In genomic region chr1:225460737-225461532, GRCh38 we compare ENCODE assay signal across 11 cellular contexts. TPM values are rescaled to one million over a fixed set of nuclear protein-coding genes. Genes with fewer than 3 reads are reported as not detected.
A peak's percentile ranks its signal among the peaks of the same experiment; 100 is the strongest.
DNase-seq lines count a peak whose midpoint lies in the region; ATAC-seq, FAIRE-seq and TF ChIP-seq lines count a peak whose summit lies in the region.
"Had no signal": no experiment of that assay in that cellular context is flagged by ENCODE, and none has a peak within 500 bp of the region (broad histone marks: within the 10 kb centered on the region; RNA-seq: fewer than 3 reads in every experiment).

No MANE protein-coding gene starts in this region.

- no peaks in the 10 kb centered on the region for H3K27me3 Mint-ChIP-seq in CD8-positive, alpha-beta T cell (ENCODE audit: low read depth)

- H3K9me3 Mint-ChIP-seq in CD8-positive, alpha-beta T cell: no peaks in the 10 kb centered on the region

- H3K27ac ChIP-seq in CD8-positive, alpha-beta T cell (ENCODE audit: low read depth, low read length): peak overlapping the region; percentile 16
- H3K27ac ChIP-seq in K562 (ENCODE audit: extremely low read depth, low read depth, low read length) (no peak overlapping the region), rectal smooth muscle tissue (ENCODE audit: low read depth, low read length) (peak overlapping the region; percentile 91), small intestine (ENCODE audit: low read depth in 1 of 2, low read length in 1 of 2) (no peak overlapping the region)
- H3K27ac ChIP-seq: suprapubic skin had no signal

- H3K4me1 ChIP-seq in CD8-positive, alpha-beta T cell (ENCODE audit: insufficient read depth, low read length): peaks cover 30% of the 10 kb centered on the region
- peaks cover 0 to 25% of the 10 kb centered on the region in 2 experiments; a peak in 3 of 5 replicates for H3K4me1 ChIP-seq in K562 (replicated peaks in 1 of 2; ENCODE audit: control insufficient read depth in 2 of 2, insufficient read depth in 2 of 2, low read length in 2 of 2)
- H3K4me1 ChIP-seq in rectal smooth muscle tissue (ENCODE audit: control insufficient read depth, insufficient read depth, low read length): peaks cover 59% of the 10 kb centered on the region
- H3K4me1 ChIP-seq in small intestine (ENCODE audit: control insufficient read depth in 2 of 2, insufficient read depth in 1 of 2, low read depth in 1 of 2, low read length in 1 of 2): peaks cover 0 to 7% of the 10 kb centered on the region in 2 donors

- H3K9me3 ChIP-seq in CD8-positive, alpha-beta T cell (ENCODE audit: low read length): no peaks in the 10 kb centered on the region
- H3K9me3 ChIP-seq in K562 (replicated peaks; ENCODE audit: control insufficient read depth, insufficient read depth, low read depth, low read length) (no peaks in the 10 kb centered on the region), small intestine (ENCODE audit: control insufficient read depth, low read depth) (no peaks in the 10 kb centered on the region)
- H3K9me3 ChIP-seq: suprapubic skin had no signal

- WGBS in K562 (ENCODE audit: insufficient coverage, low coverage, missing lambda C conversion rate): 17% methylated on average over 8 of the region's 8 CpGs
- 42 to 67% (median 46%) methylated on average over 8 of the region's 8 CpGs for WGBS in small intestine, 3 donors

- no peaks in the 10 kb centered on the region for H3K9me1 ChIP-seq in K562 (ENCODE audit: control insufficient read depth, insufficient read depth, low read length)

- no peak for TF ChIP-seq POLR2A in K562 (conservative IDR thresholded peaks at IDR 0.05)

- H3K4me3 Mint-ChIP-seq in CD8-positive, alpha-beta T cell: no peak overlapping the region

- no peaks in the 10 kb centered on the region for H3K79me2 ChIP-seq in K562 (ENCODE audit: control insufficient read depth, insufficient read depth, low read length)

- peak overlapping the region; percentile 80 for H3K27ac Mint-ChIP-seq in CD8-positive, alpha-beta T cell

- no peaks in the 10 kb centered on the region for H3K27me3 ChIP-seq in CD8-positive, alpha-beta T cell (ENCODE audit: insufficient read depth, low read length)
- peaks cover 3 to 7% of the 10 kb centered on the region in 2 experiments; a peak in 3 of 5 replicates for H3K27me3 ChIP-seq in K562 (ENCODE audit: control insufficient read depth in 2 of 2, insufficient read depth in 2 of 2, low read length in 2 of 2)
- H3K27me3 ChIP-seq in rectal smooth muscle tissue (ENCODE audit: control insufficient read depth, insufficient read depth, low read length): no peaks in the 10 kb centered on the region
- no peaks in the 10 kb centered on the region for H3K27me3 ChIP-seq in small intestine (ENCODE audit: control insufficient read depth in 2 of 2, insufficient read depth in 2 of 2, low read length in 2 of 2)
- H3K27me3 ChIP-seq: suprapubic skin had no signal

- TF ChIP-seq CTCF in CD8-positive, alpha-beta T cell (IDR thresholded peaks at IDR 0.05): no peak
- no peak for TF ChIP-seq CTCF in K562 (IDR thresholded peaks at IDR 0.05 in 2 of 3, conservative IDR thresholded peaks at IDR 0.05 in 1 of 3; ENCODE audit: insufficient read depth in 2 of 3, low read depth in 1 of 3, low read length in 3 of 3)

- peak; percentile 26 to 81 (median 62) for DNase-seq in CD8-positive, alpha-beta T cell
- DNase-seq in K562 (ENCODE audit: extremely low read depth in 1 of 4, low spot score in 3 of 4) (no peak), small intestine (no peak), DMS53 (lab: John Stamatoyannopoulos, UW) (no peak), NCI-H2029 (lab: John Stamatoyannopoulos, UW) (no peak), ureter (ENCODE audit: low spot score) (no peak)
- DNase-seq: GOT3 had no signal

- no peak overlapping the region for H3K4me2 ChIP-seq in K562 (ENCODE audit: insufficient read depth, low read length)

- H3K36me3 ChIP-seq in CD8-positive, alpha-beta T cell (ENCODE audit: insufficient read depth, low read length): no peaks in the 10 kb centered on the region
- no peaks in the 10 kb centered on the region for H3K36me3 ChIP-seq in K562 (ENCODE audit: control insufficient read depth, insufficient read depth, low read length)
- no peaks in the 10 kb centered on the region for H3K36me3 ChIP-seq in rectal smooth muscle tissue (ENCODE audit: control insufficient read depth, insufficient read depth, low read length)
- H3K36me3 ChIP-seq in small intestine (ENCODE audit: control insufficient read depth in 2 of 2, insufficient read depth in 2 of 2, low read length in 2 of 2): no peaks in the 10 kb centered on the region
- H3K36me3 ChIP-seq: suprapubic skin had no signal

- H3K36me3 Mint-ChIP-seq in CD8-positive, alpha-beta T cell: no peaks in the 10 kb centered on the region

- H3K4me1 Mint-ChIP-seq in CD8-positive, alpha-beta T cell (ENCODE audit: low read depth): peaks cover 38% of the 10 kb centered on the region

- TF ChIP-seq EP300 in K562 (IDR thresholded peaks at IDR 0.05; ENCODE audit: low read length): no peak

- H2AFZ ChIP-seq in K562 (ENCODE audit: low read depth, low read length): no peak overlapping the region

- POLR2A ChIA-PET in CD8-positive, alpha-beta T cell (lab: Charles Lee): interaction anchor here (1.3 to 2.9 kb wide), 3 partner anchors 10 to 33 kb away, joined by 5 to 19 read pairs (median 6); partner anchors contain the start of gene LBR
- POLR2A ChIA-PET in K562 (lab: Yijun Ruan, JAX): interaction anchor here (0.5 to 1.2 kb wide), 11 partner anchors 8 to 622 kb away, joined by 3 to 4 read pairs (median 3); no protein-coding TSS in a partner anchor

- no peak for TF ChIP-seq RAD21 in K562 (CRISPR knock-in tag; conservative IDR thresholded peaks at IDR 0.05 in 1 of 2, IDR thresholded peaks at IDR 0.05 in 1 of 2)

- peaks cover 4% of the 10 kb centered on the region; the same call in 1 of the 2 replicates for H4K20me1 ChIP-seq in K562 (replicated peaks; ENCODE audit: control insufficient read depth, insufficient read depth, low read length)

- BruUV-seq in K562 (replicated peaks; lab: Mats Ljungman, UMichigan): no TSS peak

- peak; percentile 94 for ATAC-seq in CD8-positive, alpha-beta T cell
- ATAC-seq in SK-N-SH treated with all-trans-retinoic acid at 6 μM for 48 hours (peak; percentile 36), K562 (peak; percentile 4; the same call in 1 of the 3 replicates)

- intact Hi-C loops in CD8-positive, alpha-beta T cell (cut with DNase I, micrococcal nuclease): no loop called here
- intact Hi-C loops in K562 (cut with micrococcal nuclease): no loop called here

- H3K4me3 ChIP-seq in CD8-positive, alpha-beta T cell (ENCODE audit: low read depth, low read length): no peak overlapping the region
- H3K4me3 ChIP-seq in K562: no peak overlapping the region
- H3K4me3 ChIP-seq in rectal smooth muscle tissue (ENCODE audit: low read length): peak overlapping the region; percentile 22
- H3K4me3 ChIP-seq in small intestine (ENCODE audit: low read depth in 1 of 2, low read length in 2 of 2): no peak overlapping the region
- H3K4me3 ChIP-seq: suprapubic skin had no signal

- FAIRE-seq in K562 (lab: Jason Lieb, UNC): no peak
- no peak for FAIRE-seq in small intestine (lab: Jason Lieb, UNC)
- FAIRE-seq: endometrium had no signal

- peak overlapping the region in 1 of 2 experiments; percentile 11; a peak in 1 of 4 replicates for H3K9ac ChIP-seq in K562 (ENCODE audit: insufficient read depth in 1 of 2, low read depth in 2 of 2, low read length in 2 of 2)
- no peak overlapping the region for H3K9ac ChIP-seq in rectal smooth muscle tissue (ENCODE audit: low read length)

- CTCF ChIA-PET in CD8-positive, alpha-beta T cell (lab: Charles Lee): interaction anchor here (1.1 to 2.6 kb wide), 6 partner anchors 14 to 527 kb away, joined by 3 to 24 read pairs (median 4); partner anchors contain the start of gene LBR
- CTCF ChIA-PET in K562 (lab: Yijun Ruan, JAX; ENCODE audit: low intra/inter-chr PET ratio): interaction anchor here (0.6 kb wide), 1 partner anchor 507 kb away, joined by 3 read pairs; no protein-coding TSS in a partner anchor

- in situ Hi-C loops in K562 (cut with MboI): no loop called here

TF ChIP-seq in K562, 482 proteins besides CTCF, POLR2A, EP300 and RAD21 (continues in another document):
- no peak for TF ChIP-seq DLX4 (CRISPR knock-in tag; IDR thresholded peaks at IDR 0.05)

RNA-seq across cellular contexts. Expression of gene LBR, which starts 33.1 kb away (rescaled TPM):
- 100 to 1,000 TPM; 105 TPM for total RNA-seq in CD8-positive, alpha-beta T cell
- 218 and 419 TPM in 2 replicates for total RNA-seq in K562 (2011; cell fraction: chromatin; rRNA removed; ENCODE audit: low replicate concordance)
- 192 and 198 TPM in 2 replicates for total RNA-seq in K562 (2011; cell fraction: nucleolus; rRNA removed)
- 268 and 304 TPM in 2 replicates for total RNA-seq in K562 (2011; cell fraction: nucleoplasm; rRNA removed)
- total RNA-seq in K562 (2014; rRNA removed): 102 and 116 TPM in 2 replicates
- total RNA-seq in K562 (2014; rRNA removed; fragmentation: Illumina TruSeq; extraction: Trizol): 205 and 234 TPM in 2 replicates
- total RNA-seq in K562 (2015; rRNA removed; fragmentation: Illumina TruSeq; extraction: Trizol): 177 and 192 TPM in 2 replicates
- 229 and 235 TPM in 2 replicates for total RNA-seq in K562 (2021)
- polyA plus RNA-seq in K562 (2011; rRNA removed): 170 and 197 TPM in 2 replicates
- polyA plus RNA-seq in K562 (2011; cell fraction: cytosol; rRNA removed): 90.3 and 164 TPM in 2 replicates
- 137 and 143 TPM in 2 replicates for polyA plus RNA-seq in K562 (2011; cell fraction: nucleus; rRNA removed)
- polyA plus RNA-seq in K562 (2012): 106 and 154 TPM in 2 replicates
- 160 and 197 TPM in 2 replicates for polyA plus RNA-seq in K562 (2014; fragmentation: Illumina TruSeq; extraction: Trizol)
- 100 to 1,000 TPM; 203 to 217 TPM for polyA plus RNA-seq in K562 (2014; fragmentation: Nextera tagmentation; extraction: Ambion mirVana)
- polyA plus RNA-seq in K562 (2014; rRNA removed): 144 and 147 TPM in 2 replicates
- 186 and 194 TPM in 2 replicates for polyA minus RNA-seq in K562 (2011; rRNA and poly(A)+ RNA removed)
- polyA minus RNA-seq in K562 (2011; cell fraction: cytosol; rRNA and poly(A)+ RNA removed): 95.8 and 96.2 TPM in 2 replicates
- polyA minus RNA-seq in K562 (2011; cell fraction: nucleus; rRNA and poly(A)+ RNA removed): 102 and 157 TPM in 2 replicates
- polyA plus RNA-seq in small intestine: 10 to 100 TPM in 1 of 3 donors, 1 to 10 TPM in 2; 7.3 to 64.9 (median 9.4) TPM
- 81.0 TPM for total RNA-seq in ureter

Comparison
In these comparisons a context has a peak if more than half of its experiments do, and no peak if none do; other contexts are left out.
1. ATAC-seq: peak in every context shown above with its lines; median percentile 94 in CD8-positive, alpha-beta T cell; 36 in SK-N-SH treated with all-trans-retinoic acid at 6 μM for 48 hours; 4 in K562.
2. DNase-seq: peak in CD8-positive, alpha-beta T cell (7 of 7); none in K562 (0 of 4), small intestine (single experiment), DMS53 (single experiment), NCI-H2029 (single experiment) and ureter (single experiment).
3. H3K27ac ChIP-seq: peak in CD8-positive, alpha-beta T cell (single experiment) and rectal smooth muscle tissue (single experiment); none in K562 (single experiment) and small intestine (0 of 2).